10 cellular contexts compared by ENCODE assay signal in genomic region chr2:135876770-135877169, GRCh38. TPM values are rescaled to one million over a fixed set of nuclear protein-coding genes. Genes with fewer than 3 reads are reported as not detected.
A peak's percentile ranks its signal among the peaks of the same experiment; 100 is the strongest.
DNase-seq lines count a peak whose midpoint lies in the region; ATAC-seq and TF ChIP-seq lines count a peak whose summit lies in the region.
"Not testable (repeated sequence)": the region's sequence is repeated elsewhere in the genome, so short reads cannot be mapped to it uniquely, and the experiment has no call there.
"Had no signal": no experiment of that assay in that cellular context is flagged by ENCODE, and none has a peak within 500 bp of the region (broad histone marks: within the 10 kb centered on the region; RNA-seq: fewer than 3 reads in every experiment).

No MANE protein-coding gene starts in this region.

- H3K36me3 ChIP-seq in HEK293 (ENCODE audit: control insufficient read depth in 2 of 2, insufficient read depth in 1 of 2, low read length in 2 of 2) (peaks cover 6 to 31% of the 10 kb centered on the region in 2 experiments), iPS-18a (ENCODE audit: control insufficient read depth, low read depth, low read length) (peaks cover 19% of the 10 kb centered on the region)

- CTCF ChIA-PET in HEK293 (lab: Yijun Ruan, JAX) (interaction anchor here (0.6 kb wide), 1 partner anchor 534 kb away, joined by 4 read pairs; no protein-coding TSS in a partner anchor), RWPE1 (lab: Yijun Ruan, JAX) (interaction anchor here (0.5 kb wide), 1 partner anchor 1818 kb away, joined by 3 read pairs; no protein-coding TSS in a partner anchor)

- H3K4me1 ChIP-seq in HEK293 (ENCODE audit: control insufficient read depth, insufficient read depth, low read length) = not testable (repeated sequence)
- peaks cover 17% of the 10 kb centered on the region for H3K4me1 ChIP-seq in iPS-18a (ENCODE audit: control insufficient read depth, low read depth, low read length)

- not testable (repeated sequence) for H3K9me3 Mint-ChIP-seq in activated T-helper 17 cell treated with anti-CD3 and anti-CD28 coated beads, Interleukin-2, amount 50 U/mL, for 72 hours; stimulated activated naive CD8-positive, alpha-beta T cell treated with anti-CD3 and anti-CD28 coated beads, Interleukin-15, amount 100 ng/mL, for 72 hours
- peaks cover 13% of the 10 kb centered on the region for H3K9me3 Mint-ChIP-seq in nephron progenitor cell

- peak overlapping the region; percentile 82 for H3K4me3 Mint-ChIP-seq in activated T-helper 17 cell treated with anti-CD3 and anti-CD28 coated beads, Interleukin-2, amount 50 U/mL, for 72 hours
- H3K4me3 Mint-ChIP-seq in nephron progenitor cell = peak overlapping the region; percentile 82
- peak overlapping the region; percentile 98 for H3K4me3 Mint-ChIP-seq in stimulated activated naive CD8-positive, alpha-beta T cell treated with anti-CD3 and anti-CD28 coated beads, Interleukin-15, amount 100 ng/mL, for 72 hours

- not testable (repeated sequence) for H3K9ac ChIP-seq in iPS-18a (ENCODE audit: low read length)

- H3K9me3 ChIP-seq in HEK293 (ENCODE audit: control insufficient read depth, insufficient read depth, low read depth, low read length); iPS-18a (ENCODE audit: control insufficient read depth, low read depth, low read length): not testable (repeated sequence)

- not testable (repeated sequence) for ATAC-seq in activated T-helper 17 cell treated with anti-CD3 and anti-CD28 coated beads, Interleukin-2, amount 50 U/mL, for 72 hours (replicated peaks)
- peak; percentile 1 for ATAC-seq in stimulated activated naive CD8-positive, alpha-beta T cell treated with anti-CD3 and anti-CD28 coated beads, Interleukin-15, amount 100 ng/mL, for 72 hours

- TF ChIP-seq CTCF in AG10803 (conservative IDR thresholded peaks at IDR 0.05; ENCODE audit: low read length); HEK293 (tag by site-specific recombination; IDR thresholded peaks at IDR 0.05); RWPE1 (conservative IDR thresholded peaks at IDR 0.05; ENCODE audit: low read depth); dorsolateral prefrontal cortex (IDR thresholded peaks at IDR 0.05 in 54 of 56, conservative IDR thresholded peaks at IDR 0.05 in 2 of 56; ENCODE audit: low read depth in 1 of 56, partially characterized antibody in 56 of 56); nephron progenitor cell (IDR thresholded peaks at IDR 0.05): not testable (repeated sequence)

- H3K4me3 ChIP-seq in AG10803 (ENCODE audit: low read length) (peak overlapping the region; percentile 78), HEK293 (ENCODE audit: low read depth, low read length) (peak overlapping the region; percentile 20), dorsolateral prefrontal cortex (peak overlapping the region; percentile 63 to 91 (median 81)), iPS-18a (ENCODE audit: low read length) (peak overlapping the region; percentile 77)

- H3K27me3 Mint-ChIP-seq in activated T-helper 17 cell treated with anti-CD3 and anti-CD28 coated beads, Interleukin-2, amount 50 U/mL, for 72 hours; nephron progenitor cell (ENCODE audit: low read depth, poor library complexity); stimulated activated naive CD8-positive, alpha-beta T cell treated with anti-CD3 and anti-CD28 coated beads, Interleukin-15, amount 100 ng/mL, for 72 hours: not testable (repeated sequence)

- H3K27me3 ChIP-seq in dorsolateral prefrontal cortex; iPS-18a (ENCODE audit: control insufficient read depth, insufficient read depth, low read length): not testable (repeated sequence)

- H3K4me1 Mint-ChIP-seq in activated T-helper 17 cell treated with anti-CD3 and anti-CD28 coated beads, Interleukin-2, amount 50 U/mL, for 72 hours = peaks cover 27% of the 10 kb centered on the region
- peaks cover 35% of the 10 kb centered on the region for H3K4me1 Mint-ChIP-seq in nephron progenitor cell
- H3K4me1 Mint-ChIP-seq in stimulated activated naive CD8-positive, alpha-beta T cell treated with anti-CD3 and anti-CD28 coated beads, Interleukin-15, amount 100 ng/mL, for 72 hours = peaks cover 47% of the 10 kb centered on the region

- not testable (repeated sequence) for DNase-seq in AG10803 (ENCODE audit: low read depth); RWPE1 (ENCODE audit: low spot score); dorsolateral prefrontal cortex; nephron progenitor cell; stimulated activated naive CD8-positive, alpha-beta T cell treated with anti-CD3 and anti-CD28 coated beads, Interleukin-15, amount 100 ng/mL, for 72 hours

- intact Hi-C loops in dorsolateral prefrontal cortex (cut with DNase I) = loop anchor here (5.0 kb wide), 2 partner anchors 134 to 344 kb away; partner anchors contain the start of genes R3HDM1 (in 1 of the 2), UBXN4 (in 1 of the 2) and ZRANB3 (in 1 of the 2)

- peak overlapping the region; percentile 93 for H3K27ac Mint-ChIP-seq in activated T-helper 17 cell treated with anti-CD3 and anti-CD28 coated beads, Interleukin-2, amount 50 U/mL, for 72 hours
- H3K27ac Mint-ChIP-seq in nephron progenitor cell = not testable (repeated sequence)
- H3K27ac Mint-ChIP-seq in stimulated activated naive CD8-positive, alpha-beta T cell treated with anti-CD3 and anti-CD28 coated beads, Interleukin-15, amount 100 ng/mL, for 72 hours = peak overlapping the region; percentile 99 to 100

- H3K27ac ChIP-seq in HEK293 (ENCODE audit: extremely low read depth, low read depth, low read length); iPS-18a (ENCODE audit: low read length): not testable (repeated sequence)
- peak overlapping the region; percentile 89 for H3K27ac ChIP-seq in RWPE1
- H3K27ac ChIP-seq in dorsolateral prefrontal cortex = peak overlapping the region in 43 of 59 donors; percentile 2 to 89 (median 66)

- peaks cover 49% of the 10 kb centered on the region for H3K36me3 Mint-ChIP-seq in activated T-helper 17 cell treated with anti-CD3 and anti-CD28 coated beads, Interleukin-2, amount 50 U/mL, for 72 hours (ENCODE audit: low read depth)
- peaks cover 29% of the 10 kb centered on the region for H3K36me3 Mint-ChIP-seq in nephron progenitor cell (ENCODE audit: low read depth)

- POLR2A ChIA-PET in HEK293 (lab: Yijun Ruan, JAX) = interaction anchor here (0.5 to 1.8 kb wide), 5 partner anchors 9 to 109 kb away, joined by 3 to 7 read pairs (median 3); partner anchors contain the start of gene DARS1
- POLR2A ChIA-PET in RWPE1 (lab: Yijun Ruan, JAX; ENCODE audit: low non-redundant PET) = not testable (repeated sequence)

TF ChIP-seq in HEK293, 187 proteins besides CTCF, POLR2A, EP300 and RAD21:
- 0 out of 2 replicates have a peak, but pooled peaks have one; percentile 3 for TF ChIP-seq ZNF449 (tag by site-specific recombination; IDR thresholded peaks at IDR 0.05)
- peak; percentile 58 for TF ChIP-seq ZNF335 (tag by site-specific recombination; conservative IDR thresholded peaks at IDR 0.05)
- TF ChIP-seq ZBTB8A (tag by site-specific recombination; IDR thresholded peaks at IDR 0.05) = 0 out of 2 replicates have a peak, but pooled peaks have one; percentile 3

RNA-seq across cellular contexts. Expression of gene MCM6, which starts 0.5 kb away (rescaled TPM):
- 100 to 1,000 TPM; 163 to 245 TPM for total RNA-seq in activated T-helper 17 cell treated with anti-CD3 and anti-CD28 coated beads, Interleukin-2, amount 50 U/mL, for 72 hours
- total RNA-seq in dorsolateral prefrontal cortex = 10 to 100 TPM in 95 of 120 experiments, 1 to 10 TPM in 25; 6.7 to 22.6 (median 12.2) TPM

RNA-seq across cellular contexts. Expression of gene LCT, which starts 39.8 kb away (rescaled TPM):
- total RNA-seq in activated T-helper 17 cell treated with anti-CD3 and anti-CD28 coated beads, Interleukin-2, amount 50 U/mL, for 72 hours = 1 to 10 TPM in 1 of 2 donors, under 1 TPM in 1; 0.45 to 1.0 TPM
- under 1 TPM in 26 of 120 experiments, not detected in 94; 0.06 to 0.25 (median 0.11) TPM for total RNA-seq in dorsolateral prefrontal cortex
- total RNA-seq: pulmonary artery endothelial cell, RPMI7951 had no signal

Comparison
In these comparisons a context has a peak if more than half of its experiments do, and no peak if none do; other contexts are left out.
1. H3K4me3 ChIP-seq: peak in every context shown above with its lines; median percentile 81 in dorsolateral prefrontal cortex; 78 in AG10803; 77 in iPS-18a; 20 in HEK293.
2. RNA of gene MCM6, which starts 0.5 kb away (total RNA-seq): 163 to 245 TPM in activated T-helper 17 cell treated with anti-CD3 and anti-CD28 coated beads, Interleukin-2, amount 50 U/mL, for 72 hours; 6.7 to 22.6 TPM in dorsolateral prefrontal cortex; every median in the first group is over 4 times any median in the second.
3. Peak in every context shown above with its lines, with median percentiles within 50 percentile points of each other: H3K4me3 Mint-ChIP-seq.